ENCODE assay signal across 8 cellular contexts in genomic region chr18:76983184-76983583, GRCh38.
A peak's percentile ranks its signal among the peaks of the same experiment; 100 is the strongest.
DNase-seq lines count a peak whose midpoint lies in the region; ATAC-seq and TF ChIP-seq lines count a peak whose summit lies in the region.

No MANE protein-coding gene starts in this region.

- TF ChIP-seq CTCF in GM12873 (IDR thresholded peaks at IDR 0.05; ENCODE audit: insufficient read depth, low read depth, low read length, missing control alignments) = peak; percentile 93

- H3K27ac Mint-ChIP-seq in activated naive CD8-positive, alpha-beta T cell treated with anti-CD3 and anti-CD28 coated beads for 36 hours = no peak overlapping the region

- no peak overlapping the region for H3K4me3 Mint-ChIP-seq in activated naive CD8-positive, alpha-beta T cell treated with anti-CD3 and anti-CD28 coated beads for 36 hours

- ATAC-seq in HG02642 (IDR thresholded peaks at IDR 0.05; ENCODE audit: poor library complexity, unreplicated experiment) (peak; percentile 72), SK-N-SH treated with all-trans-retinoic acid at 6 μM for 48 hours (peak; percentile 95)

- H3K9me3 Mint-ChIP-seq in activated naive CD8-positive, alpha-beta T cell treated with anti-CD3 and anti-CD28 coated beads for 36 hours = no peaks in the 10 kb centered on the region

- H3K27me3 Mint-ChIP-seq in activated naive CD8-positive, alpha-beta T cell treated with anti-CD3 and anti-CD28 coated beads for 36 hours = no peaks in the 10 kb centered on the region

- intact Hi-C loops in cardiac septum (cut with DNase I) = loop anchor here (5.0 to 10.0 kb wide), 2 partner anchors 58 to 181 kb away; no protein-coding TSS in a partner anchor

- no peaks in the 10 kb centered on the region for H3K36me3 Mint-ChIP-seq in activated naive CD8-positive, alpha-beta T cell treated with anti-CD3 and anti-CD28 coated beads for 36 hours

- H3K4me1 Mint-ChIP-seq in activated naive CD8-positive, alpha-beta T cell treated with anti-CD3 and anti-CD28 coated beads for 36 hours = peaks cover 2% of the 10 kb centered on the region

- DNase-seq in NCI-H1092 (lab: John Stamatoyannopoulos, UW) (peak; percentile 81), cardiac septum (ENCODE audit: low spot score) (peak; percentile 92), putamen (ENCODE audit: low spot score) (peak; percentile 74), OCI-M2 (lab: John Stamatoyannopoulos, UW; ENCODE audit: unreplicated experiment) (no peak)
- DNase-seq in activated naive CD8-positive, alpha-beta T cell treated with anti-CD3 and anti-CD28 coated beads for 36 hours = peak; percentile 83

TF ChIP-seq in SK-N-SH treated with all-trans-retinoic acid at 6 μM for 48 hours, 23 proteins besides CTCF, POLR2A, EP300 and RAD21:
- no peak for TF ChIP-seq PPARA (CRISPR knock-in tag; IDR thresholded peaks at IDR 0.05; ENCODE audit: borderline replicate concordance)
- no peak for TF ChIP-seq RARB (CRISPR knock-in tag; IDR thresholded peaks at IDR 0.05)
- no peak for TF ChIP-seq GLIS3 (CRISPR knock-in tag; IDR thresholded peaks at IDR 0.05)
- no peak for TF ChIP-seq OSR1 (CRISPR knock-in tag; IDR thresholded peaks at IDR 0.05)
- TF ChIP-seq SNAI2 (CRISPR knock-in tag; IDR thresholded peaks at IDR 0.05) = no peak
- TF ChIP-seq TSHZ2 (CRISPR knock-in tag; IDR thresholded peaks at IDR 0.05) = no peak
- TF ChIP-seq ESRRG (CRISPR knock-in tag; IDR thresholded peaks at IDR 0.05) = no peak
- no peak for TF ChIP-seq ZNF565 (CRISPR knock-in tag; conservative IDR thresholded peaks at IDR 0.05; ENCODE audit: low read depth)
- no peak for TF ChIP-seq CSRNP3 (CRISPR knock-in tag; IDR thresholded peaks at IDR 0.05)
